Comparison of ENCODE assay signal across 8 cellular contexts in genomic region chr2:191020742-191021381, GRCh38. TPM values are rescaled to one million over a fixed set of nuclear protein-coding genes. Genes with fewer than 3 reads are reported as not detected.
DNase-seq lines count a peak whose midpoint lies in the region; ATAC-seq and TF ChIP-seq lines count a peak whose summit lies in the region.

No MANE protein-coding gene starts in this region.

- H2BK120ac ChIP-seq in mesenchymal stem cell (ENCODE audit: low read depth, low read length): peak overlapping the region; percentile 77

- H4K8ac ChIP-seq in mesenchymal stem cell (ENCODE audit: low read length): peak overlapping the region; percentile 97

- intact Hi-C loops in Caco-2 (cut with micrococcal nuclease; ENCODE audit: unreplicated experiment): loop anchor here (1.0 kb wide), 2 partner anchors 8 to 9 kb away; no protein-coding TSS in a partner anchor

- no peaks in the 10 kb centered on the region for H3K9me2 ChIP-seq in SK-N-SH

- peak overlapping the region; percentile 67 for H3K4me3 ChIP-seq in Caco-2 (ENCODE audit: low read depth, low read length)
- H3K4me3 ChIP-seq in SK-N-SH (ENCODE audit: low read depth in 2 of 2, low read length in 1 of 2): peak overlapping the region; percentile 75 to 79
- H3K4me3 ChIP-seq in coronary artery: peak overlapping the region; percentile 93
- H3K4me3 ChIP-seq in mesenchymal stem cell (ENCODE audit: insufficient read depth in 1 of 2, low read depth in 1 of 2, low read length in 2 of 2): peak overlapping the region; percentile 64 to 83
- H3K4me3 ChIP-seq in tibial nerve: peak overlapping the region; percentile 61 to 89 (median 74)

- CTCF ChIA-PET in Caco-2 (lab: Charles Lee): interaction anchor here (0.8 kb wide), 1 partner anchor 31 kb away, joined by 4 read pairs; no protein-coding TSS in a partner anchor
- CTCF ChIA-PET in SK-N-SH (lab: Yijun Ruan, JAX): interaction anchor here (0.7 kb wide), 2 partner anchors 9 to 1346 kb away, joined by 3 to 4 read pairs; no protein-coding TSS in a partner anchor

- H2BK15ac ChIP-seq in mesenchymal stem cell (ENCODE audit: low read depth, poor library complexity, severe bottlenecking): peak overlapping the region; percentile 26

- peak overlapping the region; percentile 80 for H2BK5ac ChIP-seq in mesenchymal stem cell (ENCODE audit: low read depth, low read length, poor library complexity, severe bottlenecking)

- no peaks in the 10 kb centered on the region for H3K79me2 ChIP-seq in SK-N-SH (ENCODE audit: insufficient read depth)

- H3K36me3 ChIP-seq in Caco-2 (ENCODE audit: control insufficient read depth, insufficient read depth, low read length) (no peaks in the 10 kb centered on the region; the same call in 1 of the 2 replicates), SK-N-SH (replicated peaks in 1 of 2; ENCODE audit: control insufficient read depth in 1 of 2, insufficient read depth in 2 of 2, low read length in 1 of 2) (no peaks in the 10 kb centered on the region), mesenchymal stem cell (ENCODE audit: control insufficient read depth in 1 of 2, insufficient read depth in 2 of 2, low read depth in 1 of 2, low read length in 2 of 2) (no peaks in the 10 kb centered on the region), tibial nerve (no peaks in the 10 kb centered on the region)

- peaks cover 6% of the 10 kb centered on the region for H3K36me3 Mint-ChIP-seq in Caco-2 (ENCODE audit: insufficient read depth, unreplicated experiment)

- ATAC-seq in GM19397 (IDR thresholded peaks at IDR 0.05; ENCODE audit: unreplicated experiment) (peak; percentile 21), HG03439 (IDR thresholded peaks at IDR 0.05; ENCODE audit: unreplicated experiment) (peak; percentile 28)

- TSS peak; percentile 85 for BruUV-seq in Caco-2 (replicated peaks; lab: Mats Ljungman, UMichigan)

- H3K27me3 ChIP-seq in Caco-2 (replicated peaks; ENCODE audit: control insufficient read depth, insufficient read depth, low read length) (no peaks in the 10 kb centered on the region), SK-N-SH (ENCODE audit: insufficient read depth) (no peaks in the 10 kb centered on the region), mesenchymal stem cell (ENCODE audit: control insufficient read depth in 1 of 2, insufficient read depth in 1 of 2, low read length in 2 of 2) (no peaks in the 10 kb centered on the region), tibial nerve (no peaks in the 10 kb centered on the region)

- no peaks in the 10 kb centered on the region for H4K20me1 ChIP-seq in SK-N-SH (ENCODE audit: insufficient read depth)

- H3F3A ChIP-seq in SK-N-SH (replicated peaks; ENCODE audit: insufficient read depth): peaks cover 5% of the 10 kb centered on the region

- H3K9me3 Mint-ChIP-seq in Caco-2 (ENCODE audit: unreplicated experiment): no peaks in the 10 kb centered on the region

- H3K18ac ChIP-seq in mesenchymal stem cell (ENCODE audit: low read depth in 1 of 2, low read length in 2 of 2): peak overlapping the region; percentile 98

- 33% methylated on average over 14 of the region's 14 CpGs for WGBS in SK-N-SH (ENCODE audit: low lambda C conversion rate)
- WGBS in mesenchymal stem cell: 32% methylated on average over 14 of the region's 14 CpGs
- WGBS in tibial nerve, 2 donors: 19 to 24% methylated on average over 14 of the region's 14 CpGs

- H2AFZ ChIP-seq in SK-N-SH (ENCODE audit: low read depth) (peak overlapping the region; percentile 77), mesenchymal stem cell (ENCODE audit: low read depth, low read length) (no peak overlapping the region)

- H3K9ac ChIP-seq in SK-N-SH: peak overlapping the region; percentile 66
- peak overlapping the region; percentile 97 for H3K9ac ChIP-seq in mesenchymal stem cell (ENCODE audit: low read length)

- peak overlapping the region; percentile 8 to 49 for H2BK12ac ChIP-seq in mesenchymal stem cell (ENCODE audit: low read length in 2 of 2)

- TF ChIP-seq CTCF in Caco-2 (IDR thresholded peaks at IDR 0.05; ENCODE audit: insufficient read depth in 1 of 2, low read depth in 1 of 2, low read length in 1 of 2, severe bottlenecking in 1 of 2, unreplicated experiment in 1 of 2) (no peak), SK-N-SH (IDR thresholded peaks at IDR 0.05) (no peak), coronary artery (IDR thresholded peaks at IDR 0.05) (no peak), tibial nerve (IDR thresholded peaks at IDR 0.05) (no peak)

- H3K9me3 ChIP-seq in Caco-2 (no peaks in the 10 kb centered on the region), SK-N-SH (no peaks in the 10 kb centered on the region), mesenchymal stem cell (ENCODE audit: control insufficient read depth, low read length) (no peaks in the 10 kb centered on the region), tibial nerve (no peaks in the 10 kb centered on the region)

- no peak overlapping the region for H3K27ac Mint-ChIP-seq in Caco-2 (ENCODE audit: unreplicated experiment)

- no peaks in the 10 kb centered on the region for H3K27me3 Mint-ChIP-seq in Caco-2 (ENCODE audit: insufficient read depth, unreplicated experiment)

- DNase-seq in Caco-2 (peak in 1 of 2 experiments; percentile 40), SK-N-SH (no peak), coronary artery (ENCODE audit: low spot score) (no peak), mesenchymal stem cell (peak; percentile 96), tibial nerve (ENCODE audit: low spot score in 2 of 2) (peak in 1 of 2 donors; percentile 45), activated gamma-delta T cell treated with Interleukin-2 at 50 U/mL for 16 hours (no peak)

- peak overlapping the region; percentile 65 to 94 for H3K27ac ChIP-seq in SK-N-SH (ENCODE audit: low read depth in 2 of 2, low read length in 1 of 2)
- H3K27ac ChIP-seq in coronary artery: peak overlapping the region; percentile 91 to 95
- H3K27ac ChIP-seq in mesenchymal stem cell (ENCODE audit: low read length, poor library complexity, severe bottlenecking): peak overlapping the region; percentile 98
- H3K27ac ChIP-seq in tibial nerve: peak overlapping the region; percentile 76 to 96 (median 85)

- H4K91ac ChIP-seq in mesenchymal stem cell (ENCODE audit: low read length): peak overlapping the region; percentile 97

- no peak for TF ChIP-seq POLR2A in tibial nerve (IDR thresholded peaks at IDR 0.05)

- POLR2A ChIA-PET in Caco-2 (lab: Charles Lee): no interaction called here
- POLR2A ChIA-PET in SK-N-SH (lab: Yijun Ruan, JAX): interaction anchor here (1.3 to 1.7 kb wide), 2 partner anchors 10 to 139 kb away, joined by 5 to 10 read pairs; no protein-coding TSS in a partner anchor

- TF ChIP-seq EP300 in SK-N-SH (IDR thresholded peaks at IDR 0.05; ENCODE audit: borderline replicate concordance in 1 of 2, low read depth in 1 of 2, low read length in 1 of 2) (no peak), tibial nerve (IDR thresholded peaks at IDR 0.05) (no peak)

- no peak overlapping the region for H3K4me3 Mint-ChIP-seq in Caco-2 (ENCODE audit: unreplicated experiment)

- peaks cover 2% of the 10 kb centered on the region for H3K4me1 Mint-ChIP-seq in Caco-2 (ENCODE audit: low read depth, unreplicated experiment)

- H3K23ac ChIP-seq in mesenchymal stem cell (ENCODE audit: low read length in 2 of 2): peak overlapping the region in 1 of 2 experiments; percentile 96

- H3K79me1 ChIP-seq in mesenchymal stem cell (replicated peaks; ENCODE audit: low read length, poor library complexity, severe bottlenecking): peaks cover 3% of the 10 kb centered on the region

- H2AK5ac ChIP-seq in mesenchymal stem cell (ENCODE audit: low read length, severe bottlenecking): peak overlapping the region; percentile 91

- H3K4ac ChIP-seq in mesenchymal stem cell (ENCODE audit: low read depth in 1 of 2, low read length in 2 of 2): peak overlapping the region; percentile 84 to 97

- H3K4me1 ChIP-seq in Caco-2: peaks cover 25% of the 10 kb centered on the region
- H3K4me1 ChIP-seq in SK-N-SH (ENCODE audit: control insufficient read depth in 1 of 2, insufficient read depth in 2 of 2, low read depth in 1 of 2, low read length in 1 of 2): peaks cover 0 to 8% of the 10 kb centered on the region in 2 experiments; a peak in 3 of 4 replicates
- peaks cover 9% of the 10 kb centered on the region for H3K4me1 ChIP-seq in mesenchymal stem cell (ENCODE audit: control insufficient read depth, insufficient read depth, low read depth, low read length)
- peaks cover 0 to 16% (median 10%) of the 10 kb centered on the region in 4 donors for H3K4me1 ChIP-seq in tibial nerve

- H3K4me2 ChIP-seq in SK-N-SH (peak overlapping the region; percentile 78), mesenchymal stem cell (ENCODE audit: low read length, poor library complexity, severe bottlenecking) (peak overlapping the region; percentile 56)

- H3K14ac ChIP-seq in mesenchymal stem cell (ENCODE audit: low read length in 2 of 2): peak overlapping the region in 1 of 2 experiments; percentile 98

- no peak for TF ChIP-seq RAD21 in SK-N-SH (IDR thresholded peaks at IDR 0.05; ENCODE audit: low read length)

TF ChIP-seq in SK-N-SH, 30 proteins besides CTCF, POLR2A, EP300 and RAD21 (continues in another document):
- TF ChIP-seq POLR2AphosphoS5 (IDR thresholded peaks at IDR 0.05; ENCODE audit: low read depth, low read length) (no peak), TAF1 (IDR thresholded peaks at IDR 0.05; ENCODE audit: borderline replicate concordance, low read depth, low read length) (no peak)

RNA-seq across cellular contexts. Expression of gene STAT1, which starts 6.9 kb away (rescaled TPM):
- total RNA-seq in Caco-2 (2022) (113 and 126 TPM in 2 replicates), tibial nerve (10 to 100 TPM; 40.2 to 73.9 (median 65.6) TPM)
- 22.1 and 26.9 TPM in 2 replicates for polyA plus RNA-seq in SK-N-SH (2012; rRNA removed)
- 25.8 and 27.2 TPM in 2 replicates for polyA plus RNA-seq in SK-N-SH (2012; cell fraction: cytosol; rRNA removed)
- 25.9 and 30.7 TPM in 2 replicates for polyA plus RNA-seq in SK-N-SH (2012; cell fraction: nucleus; rRNA removed)
- 77.9 TPM for polyA plus RNA-seq in mesenchymal stem cell (2013, experiment 1 of 2)
- 78.1 TPM for polyA plus RNA-seq in mesenchymal stem cell (2013, experiment 2 of 2)
